In the genomic region with DNA sequence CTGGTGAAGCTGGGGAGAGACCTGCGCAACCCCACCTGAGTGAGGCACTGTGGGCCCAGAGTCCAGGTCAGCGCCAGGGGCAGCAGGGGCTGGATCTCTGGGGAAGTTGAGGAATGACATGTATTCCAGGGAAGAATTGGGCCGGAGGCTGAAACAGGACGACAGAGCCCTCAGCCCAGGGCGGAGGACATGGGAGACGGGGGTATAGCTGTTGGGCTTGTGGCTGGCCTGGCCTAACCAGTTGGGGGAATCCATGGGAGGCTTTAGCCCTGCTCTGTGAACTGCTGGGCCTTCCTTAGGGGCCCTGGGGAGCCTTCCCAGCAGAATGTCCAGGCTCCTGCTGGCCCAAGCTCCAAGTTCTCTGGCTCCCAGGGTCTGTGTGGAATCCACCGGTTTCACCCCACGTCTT, we compare ENCODE assay signal across 22 cellular contexts. TPM values are rescaled to one million over a fixed set of nuclear protein-coding genes. Genes with fewer than 3 reads are reported as not detected.
DNase-seq lines count a peak whose midpoint lies in the region; ATAC-seq and TF ChIP-seq lines count a peak whose summit lies in the region.
"Had no signal": no experiment of that assay in that cellular context is flagged by ENCODE, and none has a peak within 500 bp of the region (broad histone marks: within the 10 kb centered on the region; RNA-seq: fewer than 3 reads in every experiment).

No MANE protein-coding gene starts in this region.

- peaks cover 54% of the 10 kb centered on the region for H3K27me3 Mint-ChIP-seq in brain
- H3K27me3 Mint-ChIP-seq in nephron (ENCODE audit: low read depth), result peaks cover 10% of the 10 kb centered on the region
- no peaks in the 10 kb centered on the region for H3K27me3 Mint-ChIP-seq in type B pancreatic cell
- H3K27me3 Mint-ChIP-seq: activated T-helper 17 cell treated with anti-CD3 and anti-CD28 coated beads, Interleukin-2, amount 50 U/mL, for 72 hours; naive thymus-derived CD4-positive, alpha-beta T cell had no signal

- no peaks in the 10 kb centered on the region for H3K4me1 ChIP-seq in heart left ventricle

- H3K9me3 ChIP-seq in heart left ventricle, result no peaks in the 10 kb centered on the region
- H3K9me3 ChIP-seq: SJCRH30 had no signal

- TF ChIP-seq CTCF in heart left ventricle (IDR thresholded peaks at IDR 0.05), result no peak
- no peak for TF ChIP-seq CTCF in brain (conservative IDR thresholded peaks at IDR 0.05)
- TF ChIP-seq CTCF in nephron (IDR thresholded peaks at IDR 0.05; ENCODE audit: unreplicated experiment in 3 of 3), result no peak
- TF ChIP-seq CTCF in type B pancreatic cell (conservative IDR thresholded peaks at IDR 0.05), result no peak

- no peak overlapping the region for H3K4me3 ChIP-seq in heart left ventricle
- H3K4me3 ChIP-seq: SJCRH30 had no signal

- no peaks in the 10 kb centered on the region for H3K36me3 ChIP-seq in heart left ventricle
- H3K36me3 ChIP-seq: SJCRH30 had no signal

- H3K9me3 Mint-ChIP-seq in brain, result peaks cover 13 to 22% (median 19%) of the 10 kb centered on the region in 5 experiments
- peaks cover 8% of the 10 kb centered on the region for H3K9me3 Mint-ChIP-seq in nephron
- no peaks in the 10 kb centered on the region for H3K9me3 Mint-ChIP-seq in type B pancreatic cell
- H3K9me3 Mint-ChIP-seq: stimulated activated effector memory CD8-positive, alpha-beta T cell treated with anti-CD3 and anti-CD28 coated beads, Interleukin-12 subunit alpha, Interleukin-12 subunit beta, amount 100 ng/mL, for 72 hours had no signal

- intact Hi-C loops in heart left ventricle (cut with DNase I) (loop anchor here in 1 of 10 donors (10.0 kb wide), 1 partner anchor 65 kb away; no protein-coding TSS in a partner anchor), cardiac septum (cut with DNase I) (no loop called here)

- H3K27ac Mint-ChIP-seq in brain (peak overlapping the region; percentile 37 to 88 (median 76)), nephron (peak overlapping the region; percentile 92 to 96 (median 95)), type B pancreatic cell (peak overlapping the region; percentile 43)
- H3K27ac Mint-ChIP-seq: activated T-helper 17 cell treated with anti-CD3 and anti-CD28 coated beads, Interleukin-2, amount 50 U/mL, for 72 hours; naive thymus-derived CD4-positive, alpha-beta T cell; stimulated activated effector memory CD8-positive, alpha-beta T cell treated with anti-CD3 and anti-CD28 coated beads, Interleukin-12 subunit alpha, Interleukin-12 subunit beta, amount 100 ng/mL, for 72 hours had no signal

- H3K36me3 Mint-ChIP-seq in brain (no peaks in the 10 kb centered on the region), nephron (ENCODE audit: low read depth) (no peaks in the 10 kb centered on the region), type B pancreatic cell (no peaks in the 10 kb centered on the region)
- H3K36me3 Mint-ChIP-seq: stimulated activated effector memory CD8-positive, alpha-beta T cell treated with anti-CD3 and anti-CD28 coated beads, Interleukin-12 subunit alpha, Interleukin-12 subunit beta, amount 100 ng/mL, for 72 hours had no signal

- no peak for TF ChIP-seq POLR2A in heart left ventricle (IDR thresholded peaks at IDR 0.05)

- ATAC-seq in heart left ventricle, result no peak
- ATAC-seq: activated CD4-positive, CD25-positive, alpha-beta regulatory T cell treated with anti-CD3 and anti-CD28 coated beads, Interleukin-2, amount 50 U/mL, for 24 hours; activated T-helper 17 cell treated with anti-CD3 and anti-CD28 coated beads, Interleukin-2, amount 50 U/mL, for 72 hours; naive thymus-derived CD4-positive, alpha-beta T cell; stimulated activated effector memory CD8-positive, alpha-beta T cell treated with anti-CD3 and anti-CD28 coated beads, Interleukin-12 subunit alpha, Interleukin-12 subunit beta, amount 100 ng/mL, for 72 hours had no signal

- no peaks in the 10 kb centered on the region for H3K27me3 ChIP-seq in heart left ventricle
- H3K27me3 ChIP-seq: SJCRH30 had no signal

- H3K4me3 Mint-ChIP-seq in brain (peak overlapping the region in 3 of 5 experiments; percentile 31 to 55 (median 33)), nephron (peak overlapping the region; percentile 13 to 34 (median 14)), type B pancreatic cell (peak overlapping the region; percentile 38)
- H3K4me3 Mint-ChIP-seq: activated T-helper 17 cell treated with anti-CD3 and anti-CD28 coated beads, Interleukin-2, amount 50 U/mL, for 72 hours; naive thymus-derived CD4-positive, alpha-beta T cell; stimulated activated effector memory CD8-positive, alpha-beta T cell treated with anti-CD3 and anti-CD28 coated beads, Interleukin-12 subunit alpha, Interleukin-12 subunit beta, amount 100 ng/mL, for 72 hours had no signal

- no peak overlapping the region for H3K27ac ChIP-seq in heart left ventricle
- H3K27ac ChIP-seq: SJCRH30 had no signal

- H3K4me1 Mint-ChIP-seq in brain (peaks cover 53% of the 10 kb centered on the region), nephron (peaks cover 42% of the 10 kb centered on the region), type B pancreatic cell (ENCODE audit: unreplicated experiment) (peaks cover 27% of the 10 kb centered on the region)
- H3K4me1 Mint-ChIP-seq: activated T-helper 17 cell treated with anti-CD3 and anti-CD28 coated beads, Interleukin-2, amount 50 U/mL, for 72 hours; stimulated activated effector memory CD8-positive, alpha-beta T cell treated with anti-CD3 and anti-CD28 coated beads, Interleukin-12 subunit alpha, Interleukin-12 subunit beta, amount 100 ng/mL, for 72 hours had no signal

- DNase-seq in heart left ventricle, result peak in 3 of 5 donors; percentile 7 to 46 (median 17)
- DNase-seq in cardiac septum (ENCODE audit: low spot score), result no peak
- no peak for DNase-seq in type B pancreatic cell (ENCODE audit: extremely low spot score, unreplicated experiment)
- DNase-seq in midbrain (lab: John Stamatoyannopoulos, UW), result no peak
- DNase-seq in D341Med (ENCODE audit: low spot score), result no peak
- DNase-seq in hypothalamus (lab: John Stamatoyannopoulos, UW), result no peak
- DNase-seq: activated CD4-positive, alpha-beta T cell treated with anti-CD3 and anti-CD28 coated beads, Interleukin-2, amount 50 U/mL, for 48 hours; activated CD8-positive, alpha-beta memory T cell treated with anti-CD3 and anti-CD28 coated beads, Interleukin-2, amount 50 U/mL, for 4 hours; DMS53; mesendoderm; naive thymus-derived CD4-positive, alpha-beta T cell; NCI-H1048; NCI-H187; stimulated activated CD4-positive, alpha-beta T cell treated with anti-CD3 and anti-CD28 coated beads, Interleukin-12 subunit alpha, Interleukin-12 subunit beta, amount 100 ng/mL, for 4 hours; stimulated activated CD4-positive, alpha-beta T cell treated with anti-CD3 and anti-CD28 coated beads, Interleukin-4, amount 100 ng/mL, for 1 hour; T-helper 1 cell had no signal

- 86 to 96% (median 90%) methylated on average over 8 of the region's 8 CpGs for WGBS in heart left ventricle, 4 donors

RNA-seq across cellular contexts. Expression of gene KCNQ1OT1, which starts 50.3 kb away (rescaled TPM):
- total RNA-seq in heart left ventricle (under 1 TPM; 0.28 to 0.93 (median 0.40) TPM), cardiac septum (0.57 TPM), type B pancreatic cell (ENCODE audit: low replicate concordance) (3.3 and 7.0 TPM in 2 replicates)
- polyA plus RNA-seq in heart left ventricle (under 1 TPM; 0.14 to 0.57 TPM), brain (ENCODE audit: insufficient read depth, low read depth, low replicate concordance) (0.02 TPM)

Comparison
In these comparisons a context has a peak if more than half of its experiments do, and no peak if none do; other contexts are left out.
1. DNase-seq: peak in heart left ventricle (3 of 5); none in cardiac septum (single experiment), type B pancreatic cell (single experiment), midbrain (single experiment), D341Med (single experiment) and hypothalamus (0 of 51).
2. H3K27ac Mint-ChIP-seq: peak in every context shown above with its lines; median percentile 95 in nephron; 76 in brain; 43 in type B pancreatic cell.
3. Peak in every context shown above with its lines, with median percentiles within 50 percentile points of each other: H3K4me3 Mint-ChIP-seq.